In genomic region chr15:63792584-63792983, GRCh38 we compare ENCODE assay signal across 20 cellular contexts.
"Had no signal": no experiment of that assay in that cellular context is flagged by ENCODE, and none has a peak within 500 bp of the region (broad histone marks: within the 10 kb centered on the region; RNA-seq: fewer than 3 reads in every experiment).

No MANE protein-coding gene starts in this region.

- H3K4me3 ChIP-seq: coronary artery, left lung, mucosa of descending colon, pancreas, smooth muscle cell, tibial artery had no signal

- H3K9me3 ChIP-seq: mucosa of descending colon, neutrophil, pancreas, tibial artery had no signal

- DNase-seq: activated CD4-positive, alpha-beta T cell treated with anti-CD3 and anti-CD28 coated beads for 48 hours; activated CD4-positive, CD25-positive, alpha-beta regulatory T cell; activated CD8-positive, alpha-beta memory T cell treated with anti-CD3 and anti-CD28 coated beads, Interleukin-2, amount 50 U/mL, for 48 hours; activated naive CD4-positive, alpha-beta T cell; brain microvascular endothelial cell; erythroblast; kidney; left lung; mucosa of descending colon; naive B cell; pancreas; stimulated activated CD4-positive, alpha-beta T cell treated with anti-CD3 and anti-CD28 coated beads, Interleukin-4, amount 100 ng/mL, for 24 hours; stimulated activated naive CD4-positive, alpha-beta T cell; substantia nigra; tibial artery had no signal

- H3K9me3 Mint-ChIP-seq: central memory CD8-positive, alpha-beta T cell had no signal

- H3K4me2 ChIP-seq: smooth muscle cell had no signal

- H3K36me3 ChIP-seq: brain microvascular endothelial cell, left lung, neutrophil, pancreas, tibial artery had no signal

- H3K27me3 ChIP-seq: brain microvascular endothelial cell, left lung, neutrophil, pancreas, tibial artery had no signal

- ATAC-seq: left lung, mucosa of descending colon, pancreas, sciatic nerve had no signal

- H3K27me3 Mint-ChIP-seq: central memory CD8-positive, alpha-beta T cell; naive B cell had no signal

- H3K27ac ChIP-seq: brain microvascular endothelial cell, coronary artery, left lung, neutrophil, pancreas, tibial artery had no signal

- H3K4me1 ChIP-seq: pancreas had no signal

- H3K36me3 Mint-ChIP-seq: naive B cell had no signal

- H3K4me3 Mint-ChIP-seq: central memory CD8-positive, alpha-beta T cell; naive B cell had no signal
